ENCODE assay signal across 21 cellular contexts in genomic region chr2:100066246-100066645, GRCh38.
"Had no signal": no experiment of that assay in that cellular context is flagged by ENCODE, and none has a peak within 500 bp of the region (broad histone marks: within the 10 kb centered on the region; RNA-seq: fewer than 3 reads in every experiment).

No MANE protein-coding gene starts in this region.

- H3K27me3 Mint-ChIP-seq: stimulated activated memory B cell treated with anti-CD40 and anti-IgM and Interleukin-4, amounts not matched to agents 10 μg/mL and 1 μg/mL and 100 μg/mL, for 72 hours had no signal

- H3K27ac ChIP-seq: body of pancreas, colonic mucosa, epithelial cell of prostate, neutrophil had no signal

- H3K9me3 Mint-ChIP-seq: activated CD4-positive, alpha-beta T cell treated with anti-CD3 and anti-CD28 coated beads, Interleukin-2, amount 10 ng/mL, durations not matched to agents 24 days and 14 days had no signal

- H3K4me3 ChIP-seq: body of pancreas, colonic mucosa, spleen had no signal

- H3K4me3 Mint-ChIP-seq: activated CD4-positive, alpha-beta T cell treated with anti-CD3 and anti-CD28 coated beads, Interleukin-2, amount 10 ng/mL, durations not matched to agents 24 days and 14 days; activated CD8-positive, alpha-beta T cell treated with anti-CD3 and anti-CD28 coated beads for 36 hours; activated naive CD4-positive, alpha-beta T cell treated with anti-CD3 and anti-CD28 coated beads for 36 hours; endodermal cell; naive thymus-derived CD8-positive, alpha-beta T cell; stimulated activated memory B cell treated with anti-CD40 and anti-IgM and Interleukin-4, amounts not matched to agents 10 μg/mL and 1 μg/mL and 100 μg/mL, for 72 hours had no signal

- H3K27ac Mint-ChIP-seq: activated CD4-positive, alpha-beta T cell treated with anti-CD3 and anti-CD28 coated beads, Interleukin-2, amount 10 ng/mL, durations not matched to agents 24 days and 14 days; activated CD8-positive, alpha-beta T cell treated with anti-CD3 and anti-CD28 coated beads for 36 hours; activated naive CD4-positive, alpha-beta T cell treated with anti-CD3 and anti-CD28 coated beads for 36 hours; activated T-helper 2 cell treated with anti-CD3 and anti-CD28 coated beads, Interferon-gamma antibody, Interleukin-2, Interleukin-4, amounts not matched to agents 10 μg/mL and 5 μg/mL and 100 μg/mL, durations not matched to agents 14 hours and 24 hours and 36 hours; endodermal cell; naive thymus-derived CD8-positive, alpha-beta T cell; stimulated activated memory B cell treated with anti-CD40 and anti-IgM and Interleukin-4, amounts not matched to agents 10 μg/mL and 1 μg/mL and 100 μg/mL, for 72 hours had no signal

- ATAC-seq: activated CD8-positive, alpha-beta T cell treated with anti-CD3 and anti-CD28 coated beads for 36 hours; body of pancreas; naive thymus-derived CD8-positive, alpha-beta T cell; stimulated activated memory B cell treated with anti-CD40 and anti-IgM and Interleukin-4, amounts not matched to agents 10 μg/mL and 1 μg/mL and 100 μg/mL, for 72 hours had no signal

- H3K36me3 Mint-ChIP-seq: naive thymus-derived CD8-positive, alpha-beta T cell had no signal

- H3K27me3 ChIP-seq: body of pancreas, colonic mucosa, neutrophil, spleen had no signal

- H3K4me1 ChIP-seq: colonic mucosa had no signal

- H3K4me1 Mint-ChIP-seq: endodermal cell had no signal

- DNase-seq: activated CD4-positive, alpha-beta T cell treated with anti-CD3 and anti-CD28 coated beads, Interleukin-2, amount 10 ng/mL, durations not matched to agents 24 days and 14 days; activated CD8-positive, alpha-beta T cell treated with anti-CD3 and anti-CD28 coated beads for 36 hours; activated naive CD4-positive, alpha-beta T cell treated with anti-CD3 and anti-CD28 coated beads for 36 hours; activated T-cell treated with anti-CD3 and anti-CD28 coated beads, Interleukin-2, amount 50 U/mL, for 1 hour; caudate nucleus; colonic mucosa; endodermal cell; foreskin melanocyte; glutamatergic neuron; hippocampal formation; islet precursor cell; mesenchymal stem cell; naive thymus-derived CD8-positive, alpha-beta T cell; spleen; stimulated activated CD4-positive, alpha-beta T cell treated with anti-CD3 and anti-CD28 coated beads, Interleukin-4, amount 100 ng/mL, for 4 hours; T-helper 9 cell had no signal

- H3K36me3 ChIP-seq: colonic mucosa, neutrophil had no signal

- H3K9me3 ChIP-seq: body of pancreas, colonic mucosa, neutrophil had no signal
